Comparison of ENCODE assay signal across 4 cellular contexts in genomic region chr5:88189484-88189883, GRCh38.
DNase-seq lines count a peak whose midpoint lies in the region; ATAC-seq and TF ChIP-seq lines count a peak whose summit lies in the region.
"Not testable (repeated sequence)": the region's sequence is repeated elsewhere in the genome, so short reads cannot be mapped to it uniquely, and the experiment has no call there.

No MANE protein-coding gene starts in this region.

- not testable (repeated sequence) for H3K27ac Mint-ChIP-seq in endothelial cell (ENCODE audit: unreplicated experiment)
- peak overlapping the region; percentile 60 for H3K27ac Mint-ChIP-seq in stimulated activated naive B cell treated with anti-CD40 and anti-IgM and Interleukin-4, amounts not matched to agents 10 μg/mL and 1 μg/mL and 100 μg/mL, for 72 hours

- H3K4me1 ChIP-seq in liver (ENCODE audit: control insufficient read depth in 4 of 4, insufficient read depth in 4 of 4, low read length in 3 of 4) = not testable (repeated sequence)

- H3K27me3 Mint-ChIP-seq in endothelial cell (ENCODE audit: unreplicated experiment); stimulated activated naive B cell treated with anti-CD40 and anti-IgM and Interleukin-4, amounts not matched to agents 10 μg/mL and 1 μg/mL and 100 μg/mL, for 72 hours: not testable (repeated sequence)

- not testable (repeated sequence) for H3K9me3 ChIP-seq in liver (ENCODE audit: control insufficient read depth in 4 of 4, low read length in 3 of 4)

- peak overlapping the region; percentile 13 for H3K4me3 Mint-ChIP-seq in endothelial cell (ENCODE audit: unreplicated experiment)
- H3K4me3 Mint-ChIP-seq in stimulated activated naive B cell treated with anti-CD40 and anti-IgM and Interleukin-4, amounts not matched to agents 10 μg/mL and 1 μg/mL and 100 μg/mL, for 72 hours = not testable (repeated sequence)

- peaks cover 33% of the 10 kb centered on the region for H3K36me3 Mint-ChIP-seq in endothelial cell (ENCODE audit: low read depth, unreplicated experiment)
- peaks cover 54 to 76% of the 10 kb centered on the region in 2 donors for H3K36me3 Mint-ChIP-seq in stimulated activated naive B cell treated with anti-CD40 and anti-IgM and Interleukin-4, amounts not matched to agents 10 μg/mL and 1 μg/mL and 100 μg/mL, for 72 hours

- H3K9me3 Mint-ChIP-seq in endothelial cell (ENCODE audit: unreplicated experiment) = not testable (repeated sequence)
- peaks cover 14 to 16% of the 10 kb centered on the region in 2 donors for H3K9me3 Mint-ChIP-seq in stimulated activated naive B cell treated with anti-CD40 and anti-IgM and Interleukin-4, amounts not matched to agents 10 μg/mL and 1 μg/mL and 100 μg/mL, for 72 hours

- DNase-seq in endothelial cell (ENCODE audit: low spot score); stimulated activated naive B cell treated with anti-CD40 and anti-IgM and Interleukin-4, amounts not matched to agents 10 μg/mL and 1 μg/mL and 100 μg/mL, for 72 hours: not testable (repeated sequence)

- peak overlapping the region in 2 of 3 donors; percentile 1 to 32 for H3K4me3 ChIP-seq in liver (ENCODE audit: low read depth in 1 of 3, low read length in 3 of 3)

- not testable (repeated sequence) for ATAC-seq in stimulated activated naive B cell treated with anti-CD40 and anti-IgM and Interleukin-4, amounts not matched to agents 10 μg/mL and 1 μg/mL and 100 μg/mL, for 72 hours (replicated peaks)

- not testable (repeated sequence) for H3K9ac ChIP-seq in liver (ENCODE audit: low read depth in 1 of 2, low read length in 2 of 2)

- H3K27me3 ChIP-seq in liver (ENCODE audit: control insufficient read depth in 4 of 4, insufficient read depth in 4 of 4, low read length in 3 of 4) = not testable (repeated sequence)

- TF ChIP-seq CTCF in VCaP (conservative IDR thresholded peaks at IDR 0.05); endothelial cell (IDR thresholded peaks at IDR 0.05; ENCODE audit: unreplicated experiment); liver (IDR thresholded peaks at IDR 0.05; ENCODE audit: low read depth, low read length, missing input control): not testable (repeated sequence)

- H3K27ac ChIP-seq in VCaP = peak overlapping the region; percentile 58
- peak overlapping the region in 1 of 2 donors; percentile 64 for H3K27ac ChIP-seq in liver (ENCODE audit: low read depth in 1 of 2, low read length in 2 of 2)

- H3K4me1 Mint-ChIP-seq in endothelial cell (ENCODE audit: unreplicated experiment); stimulated activated naive B cell treated with anti-CD40 and anti-IgM and Interleukin-4, amounts not matched to agents 10 μg/mL and 1 μg/mL and 100 μg/mL, for 72 hours: not testable (repeated sequence)

- H3K36me3 ChIP-seq in liver (ENCODE audit: control insufficient read depth in 4 of 4, insufficient read depth in 3 of 4, low read depth in 1 of 4, low read length in 3 of 4) = not testable (repeated sequence)

- peak in 1 of 2 donors; percentile 72 for TF ChIP-seq RAD21 in liver (IDR thresholded peaks at IDR 0.05)

- WGBS in liver = 77% methylated on average over 4 of the region's 4 CpGs
